Comparison of ENCODE assay signal across 21 cellular contexts in genomic region chr16:86835981-86836380, GRCh38.
"Had no signal": no experiment of that assay in that cellular context is flagged by ENCODE, and none has a peak within 500 bp of the region (broad histone marks: within the 10 kb centered on the region; RNA-seq: fewer than 3 reads in every experiment).

No MANE protein-coding gene starts in this region.

- ATAC-seq: effector memory CD8-positive, alpha-beta T cell; left colon; lower lobe of right lung; naive thymus-derived CD8-positive, alpha-beta T cell; sciatic nerve; stimulated activated effector memory CD8-positive, alpha-beta T cell treated with anti-CD3 and anti-CD28 coated beads, Interleukin-12 subunit alpha, Interleukin-12 subunit beta, amount 100 ng/mL, for 72 hours had no signal

- DNase-seq: cortex of kidney; effector memory CD8-positive, alpha-beta T cell; hypothalamus; immature natural killer cell; islet precursor cell; left colon; left ventricle myocardium superior; lower lobe of right lung; naive thymus-derived CD8-positive, alpha-beta T cell; occipital lobe; ovary; stimulated activated CD4-positive, alpha-beta T cell treated with anti-CD3 and anti-CD28 coated beads, Interleukin-2, amount 100 ng/mL, for 24 hours; stimulated activated CD4-positive, alpha-beta T cell treated with anti-CD3 and anti-CD28 coated beads, Interleukin-4, amount 100 ng/mL, for 24 hours; stimulated activated naive CD4-positive, alpha-beta T cell treated with Interleukin-2 at 50 U/mL for 16 hours; stomach; thyroid gland; trophoblast cell had no signal

- H3K27me3 ChIP-seq: ovary, thyroid gland, vagina had no signal

- H3K4me1 ChIP-seq: lower lobe of right lung, stomach, thyroid gland, vagina had no signal

- H3K4me1 Mint-ChIP-seq: naive thymus-derived CD8-positive, alpha-beta T cell had no signal

- H3K36me3 ChIP-seq: lower lobe of right lung, ovary, stomach, thyroid gland, vagina had no signal

- H3K36me3 Mint-ChIP-seq: immature natural killer cell; naive thymus-derived CD8-positive, alpha-beta T cell; stimulated activated effector memory CD8-positive, alpha-beta T cell treated with anti-CD3 and anti-CD28 coated beads, Interleukin-12 subunit alpha, Interleukin-12 subunit beta, amount 100 ng/mL, for 72 hours had no signal

- H3K27ac Mint-ChIP-seq: effector memory CD8-positive, alpha-beta T cell; immature natural killer cell; progenitor cell of endocrine pancreas; stimulated activated effector memory CD8-positive, alpha-beta T cell treated with anti-CD3 and anti-CD28 coated beads, Interleukin-12 subunit alpha, Interleukin-12 subunit beta, amount 100 ng/mL, for 72 hours had no signal

- H3K4me3 ChIP-seq: lower lobe of right lung, ovary, stomach, thyroid gland, vagina had no signal

- H3K4me3 Mint-ChIP-seq: effector memory CD8-positive, alpha-beta T cell; immature natural killer cell; naive thymus-derived CD8-positive, alpha-beta T cell; stimulated activated effector memory CD8-positive, alpha-beta T cell treated with anti-CD3 and anti-CD28 coated beads, Interleukin-12 subunit alpha, Interleukin-12 subunit beta, amount 100 ng/mL, for 72 hours had no signal

- H3K27ac ChIP-seq: lower lobe of right lung, ovary, stomach, thyroid gland, vagina had no signal

- H3K9me3 Mint-ChIP-seq: effector memory CD8-positive, alpha-beta T cell; immature natural killer cell; stimulated activated effector memory CD8-positive, alpha-beta T cell treated with anti-CD3 and anti-CD28 coated beads, Interleukin-12 subunit alpha, Interleukin-12 subunit beta, amount 100 ng/mL, for 72 hours had no signal

- H3K9me3 ChIP-seq: lower lobe of right lung, ovary, stomach, thyroid gland, vagina had no signal
